In the genomic region with DNA sequence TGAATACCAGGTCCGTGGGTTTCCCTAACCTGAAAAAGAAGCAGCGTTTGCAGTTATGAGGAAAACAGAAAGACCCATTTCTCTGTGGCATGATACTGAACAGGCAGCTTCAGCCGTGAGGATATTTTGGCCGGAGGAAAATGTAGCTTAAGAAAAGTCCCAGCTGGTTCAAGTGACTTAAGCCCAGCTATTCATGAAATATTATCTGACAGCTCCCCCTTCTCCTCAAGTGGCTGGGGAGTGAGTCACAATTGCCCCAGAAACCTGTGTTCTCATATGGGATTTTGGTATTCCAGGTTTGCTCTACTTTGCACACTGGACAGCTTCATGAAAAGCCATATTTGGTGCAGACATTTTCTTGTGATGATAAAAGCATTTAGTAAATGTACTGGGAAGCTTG, we compare ENCODE assay signal across 12 cellular contexts. TPM values are rescaled to one million over a fixed set of nuclear protein-coding genes. Genes with fewer than 3 reads are reported as not detected.
A peak's percentile ranks its signal among the peaks of the same experiment; 100 is the strongest.
DNase-seq lines count a peak whose midpoint lies in the region; ATAC-seq and TF ChIP-seq lines count a peak whose summit lies in the region.
"Had no signal": no experiment of that assay in that cellular context is flagged by ENCODE, and none has a peak within 500 bp of the region (broad histone marks: within the 10 kb centered on the region; RNA-seq: fewer than 3 reads in every experiment).

No MANE protein-coding gene starts in this region.

- no peak overlapping the region for H2BK15ac ChIP-seq in H9 (ENCODE audit: low read depth, low read length)

- no peak overlapping the region for H3K56ac ChIP-seq in H9 (ENCODE audit: insufficient read length, low read depth, low read length)

- no peak overlapping the region for H4K91ac ChIP-seq in H9 (ENCODE audit: insufficient read length, low read depth, low read length)

- peaks cover 11% of the 10 kb centered on the region for H3K79me1 ChIP-seq in H9 (ENCODE audit: insufficient read depth, low read depth, low read length, poor library complexity, severe bottlenecking)

- no peak overlapping the region for H2BK12ac ChIP-seq in H9 (ENCODE audit: insufficient read length, low read depth, low read length)

- ATAC-seq in RWPE2 (ENCODE audit: low read depth) (peak; percentile 61; the same call in 2 of the 3 replicates), foreskin keratinocyte (peak; percentile 42), GM21717 (IDR thresholded peaks at IDR 0.05; ENCODE audit: unreplicated experiment) (no peak)
- ATAC-seq: natural killer cell treated with Interleukin-12 subunit alpha and Interleukin-12 subunit beta and Interleukin-15 and Interleukin-18, amount 100 ng/mL, for 72 hours had no signal

- H3K4me2 ChIP-seq in H9 (ENCODE audit: insufficient read depth, insufficient read length, low read length) (no peak overlapping the region), skeletal muscle satellite cell (ENCODE audit: low read length) (peak overlapping the region; percentile 69), Karpas-422 (ENCODE audit: low read depth, low read length, poor library complexity, severe bottlenecking) (no peak overlapping the region)

- H4K5ac ChIP-seq in H9 (ENCODE audit: insufficient read length, low read depth, low read length) = no peak overlapping the region

- H3T11ph ChIP-seq in H9 (ENCODE audit: low read length) = no peak overlapping the region

- no peaks in the 10 kb centered on the region for H3K9me3 ChIP-seq in H9 (ENCODE audit: control insufficient read depth, low read depth, low read length)
- H3K9me3 ChIP-seq in RWPE2 (ENCODE audit: severe bottlenecking) = no peaks in the 10 kb centered on the region
- H3K9me3 ChIP-seq in skeletal muscle satellite cell (replicated peaks; ENCODE audit: low read length) = no peaks in the 10 kb centered on the region
- no peaks in the 10 kb centered on the region for H3K9me3 ChIP-seq in Karpas-422 (ENCODE audit: low read length)

- no peaks in the 10 kb centered on the region for H3K27me3 Mint-ChIP-seq in H9 (ENCODE audit: low read depth)

- no peak overlapping the region for H3K4ac ChIP-seq in H9 (ENCODE audit: low read depth, low read length)

- H3K4me1 Mint-ChIP-seq in H9 = peaks cover 54 to 60% of the 10 kb centered on the region in 2 experiments

- H3K4me3 Mint-ChIP-seq in H9 = no peak overlapping the region
- H3K4me3 Mint-ChIP-seq: natural killer cell treated with Interleukin-12 subunit alpha and Interleukin-12 subunit beta and Interleukin-15 and Interleukin-18, amount 100 ng/mL, for 72 hours had no signal

- H3K27me3 ChIP-seq in H9 (ENCODE audit: insufficient read depth, low read length) = no peaks in the 10 kb centered on the region
- H3K27me3 ChIP-seq in RWPE2 (ENCODE audit: insufficient read depth, poor library complexity, severe bottlenecking) = no peaks in the 10 kb centered on the region
- no peaks in the 10 kb centered on the region for H3K27me3 ChIP-seq in foreskin keratinocyte
- H3K27me3 ChIP-seq in skeletal muscle satellite cell (ENCODE audit: control insufficient read depth, insufficient read depth, low read length) = no peaks in the 10 kb centered on the region
- no peaks in the 10 kb centered on the region for H3K27me3 ChIP-seq in Karpas-422 (ENCODE audit: low read length)

- H3K9ac ChIP-seq in H9 (ENCODE audit: extremely low read depth, insufficient read length, low read length) = no peak overlapping the region
- H3K9ac ChIP-seq in skeletal muscle satellite cell (ENCODE audit: low read depth, low read length) = no peak overlapping the region
- H3K9ac ChIP-seq in Karpas-422 (ENCODE audit: low read length) = no peak overlapping the region

- H3K18ac ChIP-seq in H9 (ENCODE audit: insufficient read length, low read depth, low read length) = no peak overlapping the region

- H3K36me3 Mint-ChIP-seq in H9 (ENCODE audit: insufficient read depth in 1 of 3, low read depth in 3 of 3) = peaks cover 9 to 15% (median 11%) of the 10 kb centered on the region in 3 experiments
- H3K36me3 Mint-ChIP-seq: natural killer cell treated with Interleukin-12 subunit alpha and Interleukin-12 subunit beta and Interleukin-15 and Interleukin-18, amount 100 ng/mL, for 72 hours had no signal

- WGBS in H9 (ENCODE audit: extremely low coverage, insufficient read length, low lambda C conversion rate) = no CpG with 5 or more reads among the region's 4 CpGs

- H3K9me3 Mint-ChIP-seq in H9 = peaks cover 4 to 7% of the 10 kb centered on the region in 2 experiments; a peak in 4 of 5 replicates
- H3K9me3 Mint-ChIP-seq: natural killer cell treated with Interleukin-12 subunit alpha and Interleukin-12 subunit beta and Interleukin-15 and Interleukin-18, amount 100 ng/mL, for 72 hours had no signal

- H3K27ac ChIP-seq in H9 (ENCODE audit: insufficient read length, low read depth, low read length) = no peak overlapping the region
- H3K27ac ChIP-seq in RWPE2 (ENCODE audit: poor library complexity, severe bottlenecking) = no peak overlapping the region
- H3K27ac ChIP-seq in foreskin keratinocyte = no peak overlapping the region
- H3K27ac ChIP-seq in Karpas-422 (ENCODE audit: low read length) = no peak overlapping the region

- no peak overlapping the region for H2BK120ac ChIP-seq in H9 (ENCODE audit: low read depth, low read length, poor library complexity, severe bottlenecking)

- no peak overlapping the region for H2AK5ac ChIP-seq in H9 (ENCODE audit: insufficient read length, low read length)

- H3K23ac ChIP-seq in H9 (ENCODE audit: insufficient read length, low read depth, low read length) = no peak overlapping the region

- H3K4me3 ChIP-seq in RWPE2 (ENCODE audit: severe bottlenecking) (no peak overlapping the region), skeletal muscle satellite cell (ENCODE audit: low read length) (no peak overlapping the region), Karpas-422 (ENCODE audit: low read length) (no peak overlapping the region)

- H3K14ac ChIP-seq in H9 (ENCODE audit: insufficient read depth, low read length) = no peak overlapping the region

- TF ChIP-seq CTCF in H9 (conservative IDR thresholded peaks at IDR 0.05) (no peak), RWPE2 (IDR thresholded peaks at IDR 0.05; ENCODE audit: poor library complexity, severe bottlenecking) (no peak), foreskin keratinocyte (conservative IDR thresholded peaks at IDR 0.05) (no peak)

- no peaks in the 10 kb centered on the region for H3K36me3 ChIP-seq in RWPE2 (ENCODE audit: low read depth)
- H3K36me3 ChIP-seq in skeletal muscle satellite cell (ENCODE audit: insufficient read depth, low read length) = no peaks in the 10 kb centered on the region
- no peaks in the 10 kb centered on the region for H3K36me3 ChIP-seq in Karpas-422 (ENCODE audit: insufficient read depth, low read length)

- H2AFZ ChIP-seq in H9 (ENCODE audit: low read length) (no peak overlapping the region), Karpas-422 (ENCODE audit: low read length) (no peak overlapping the region)

- H3K23me2 ChIP-seq in H9 (ENCODE audit: insufficient read length, low read depth, low read length, poor library complexity, severe bottlenecking) = no peaks in the 10 kb centered on the region

- no peak overlapping the region for H2BK20ac ChIP-seq in H9 (ENCODE audit: low read depth, low read length, poor library complexity, severe bottlenecking)

- peaks cover 19% of the 10 kb centered on the region for H3K4me1 ChIP-seq in H9 (ENCODE audit: insufficient read depth, low read length)
- H3K4me1 ChIP-seq in RWPE2 (ENCODE audit: insufficient read depth, poor library complexity, severe bottlenecking) = peaks cover 3% of the 10 kb centered on the region
- H3K4me1 ChIP-seq in foreskin keratinocyte = no peaks in the 10 kb centered on the region
- peaks cover 33% of the 10 kb centered on the region for H3K4me1 ChIP-seq in skeletal muscle satellite cell (ENCODE audit: control insufficient read depth, insufficient read depth, low read length)
- no peaks in the 10 kb centered on the region for H3K4me1 ChIP-seq in Karpas-422 (ENCODE audit: low read length)

- no peak for DNase-seq in H9
- no peak for DNase-seq in RWPE2 (ENCODE audit: low spot score)
- peak in 1 of 2 donors; percentile 29 for DNase-seq in foreskin keratinocyte
- no peak for DNase-seq in Karpas-422
- no peak for DNase-seq in COR-L47 (lab: John Stamatoyannopoulos, UW)
- DNase-seq: activated gamma-delta T cell treated with Interleukin-2 at 50 U/mL for 16 hours; DMS79 treated with DMSO at 0.1 percent for 48 hours; effector CD8-positive, alpha-beta T cell; stimulated activated CD4-positive, alpha-beta T cell treated with anti-CD3 and anti-CD28 coated beads, Interleukin-2, amount 100 ng/mL, for 24 hours had no signal

- H3K9me2 ChIP-seq in Karpas-422 (replicated peaks; ENCODE audit: insufficient read depth, low read length) = no peaks in the 10 kb centered on the region

- peaks cover 53% of the 10 kb centered on the region; the same call in 1 of the 2 replicates for H3K79me2 ChIP-seq in H9 (ENCODE audit: insufficient read depth, low read length)
- H3K79me2 ChIP-seq in Karpas-422 (ENCODE audit: low read length) = no peaks in the 10 kb centered on the region

- H4K20me1 ChIP-seq in H9 (ENCODE audit: control insufficient read depth, insufficient read depth, insufficient read length) (no peaks in the 10 kb centered on the region), Karpas-422 (ENCODE audit: insufficient read depth, low read depth, low read length) (no peaks in the 10 kb centered on the region)

- H2BK5ac ChIP-seq in H9 (ENCODE audit: insufficient read length, low read length) = no peak overlapping the region

- no peak overlapping the region for H4K8ac ChIP-seq in H9 (replicated peaks; ENCODE audit: insufficient read length, low read depth, low read length)

- peak overlapping the region in 2 of 3 experiments; percentile 62 to 81; a peak in 3 of 7 replicates for H3K27ac Mint-ChIP-seq in H9
- H3K27ac Mint-ChIP-seq: natural killer cell treated with Interleukin-12 subunit alpha and Interleukin-12 subunit beta and Interleukin-15 and Interleukin-18, amount 100 ng/mL, for 72 hours had no signal

RNA-seq across cellular contexts. Expression of gene ROR1, which starts 47.8 kb away (rescaled TPM):
- total RNA-seq in H9 (2021) = 75.9 and 76.4 TPM in 2 replicates
- 2.3 and 4.5 TPM in 2 replicates for total RNA-seq in foreskin keratinocyte
- 0.27 and 0.74 TPM in 2 replicates for polyA plus RNA-seq in foreskin keratinocyte
- total RNA-seq in skeletal muscle satellite cell (2012; rRNA removed) = 14.7 and 15.7 TPM in 2 replicates
- total RNA-seq in Karpas-422 (2014; rRNA removed; shearing (Covaris generic); ENCODE audit: low replicate concordance) = not detected in 2 replicates

Comparison
In these comparisons a context has a peak if more than half of its experiments do, and no peak if none do; other contexts are left out.
1. RNA of gene ROR1, which starts 47.8 kb away (total RNA-seq): 75.9 to 76.4 TPM in H9; 2.3 to 4.5 TPM in foreskin keratinocyte and not detected in Karpas-422; every median in the first group is over 10 times any median in the second.